Comparison of ENCODE assay signal across 8 cellular contexts in the genomic region with DNA sequence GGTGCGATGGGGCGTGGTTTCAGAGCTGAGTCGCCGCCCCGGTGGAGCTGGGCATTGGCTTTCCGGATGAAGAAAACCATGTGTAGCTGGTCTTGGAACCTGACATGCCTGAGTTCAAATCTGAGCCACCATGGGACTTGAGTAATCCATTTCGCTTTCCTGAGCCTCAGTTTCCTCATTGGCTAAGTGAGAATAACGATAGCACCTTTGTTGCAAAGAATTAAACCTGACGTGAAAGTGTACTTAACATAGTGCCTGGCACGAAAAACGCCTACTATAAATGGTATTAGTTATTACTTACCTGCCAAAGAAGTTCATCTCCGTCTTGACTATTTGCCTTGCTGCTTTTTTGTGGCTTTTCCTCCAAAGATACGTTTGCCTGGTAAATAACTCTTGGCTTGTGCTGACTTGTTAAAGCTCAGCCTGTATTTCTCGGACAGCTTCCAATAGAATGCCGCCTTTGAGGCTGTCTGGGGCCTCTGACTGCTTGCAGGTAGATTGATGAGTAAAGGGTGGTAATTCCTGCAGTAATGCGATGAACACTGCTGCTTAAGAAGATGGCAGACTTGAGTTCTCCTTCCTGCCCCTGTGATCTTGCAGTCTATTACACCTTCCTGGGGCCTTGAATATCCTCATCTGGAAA. TPM values are rescaled to one million over a fixed set of nuclear protein-coding genes. Genes with fewer than 3 reads are reported as not detected.
DNase-seq lines count a peak whose midpoint lies in the region; ATAC-seq and TF ChIP-seq lines count a peak whose summit lies in the region.

No MANE protein-coding gene starts in this region.

- H3K4me1 ChIP-seq in BLaER1 treated with 17β-estradiol and CSF1 and Interleukin-3, amounts not matched to agents 10 nM and 100 nM, result peaks cover 19 to 64% (median 50%) of the 10 kb centered on the region in 10 experiments
- H3K4me1 ChIP-seq in HCT116 (ENCODE audit: control insufficient read depth in 1 of 2, insufficient read depth in 2 of 2, low read length in 2 of 2) (peaks cover 4 to 16% of the 10 kb centered on the region in 2 experiments; a peak in 3 of 4 replicates), ascending aorta (peaks cover 3 to 11% of the 10 kb centered on the region in 2 donors), mononuclear cell (ENCODE audit: insufficient read depth, low read length) (peaks cover 20% of the 10 kb centered on the region)

- TF ChIP-seq CTCF in HCT116 (IDR thresholded peaks at IDR 0.05 in 2 of 3, conservative IDR thresholded peaks at IDR 0.05 in 1 of 3; ENCODE audit: borderline replicate concordance in 1 of 3, insufficient read depth in 1 of 3, low read depth in 2 of 3, low read length in 2 of 3), result no peak
- no peak for TF ChIP-seq CTCF in ascending aorta (IDR thresholded peaks at IDR 0.05)

- TSS peak; percentile 61 for BruUV-seq in HCT116 (replicated peaks; lab: Mats Ljungman, UMichigan)

- POLR2A ChIA-PET in HCT116 (lab: Charles Lee), result interaction anchor here (0.6 kb wide), 1 partner anchor 222 kb away, joined by 4 read pairs; no protein-coding TSS in a partner anchor

- peak; percentile 6; the same call in 1 of the 2 replicates for ATAC-seq in HCT116
- ATAC-seq in HG03439 (IDR thresholded peaks at IDR 0.05; ENCODE audit: unreplicated experiment), result no peak
- ATAC-seq in HG02973 (IDR thresholded peaks at IDR 0.05; ENCODE audit: unreplicated experiment), result no peak

- peaks cover 0 to 45% (median 25%) of the 10 kb centered on the region in 11 experiments; a peak in 19 of 22 replicates for H3K36me3 ChIP-seq in BLaER1 treated with 17β-estradiol and CSF1 and Interleukin-3, amounts not matched to agents 10 nM and 100 nM
- H3K36me3 ChIP-seq in HCT116 (ENCODE audit: control insufficient read depth in 1 of 2, insufficient read depth in 2 of 2, low read length in 2 of 2) (peaks cover 7 to 18% of the 10 kb centered on the region in 2 experiments; a peak in 3 of 4 replicates), ascending aorta (no peaks in the 10 kb centered on the region)

- H3K4me2 ChIP-seq in BLaER1 treated with 17β-estradiol and CSF1 and Interleukin-3, amounts not matched to agents 10 nM and 100 nM, result peak overlapping the region; percentile 81 to 96 (median 90)
- peak overlapping the region; percentile 87 for H3K4me2 ChIP-seq in HCT116 (ENCODE audit: low read length)

- no peak for DNase-seq in HCT116 (ENCODE audit: low read depth, low spot score)
- DNase-seq in ascending aorta (ENCODE audit: low spot score in 2 of 2), result no peak
- DNase-seq in NCI-H524 treated with DMSO at 0.1 percent for 48 hours (lab: John Stamatoyannopoulos, UW), result no peak
- no peak for DNase-seq in LoVo (ENCODE audit: low spot score)

- no peaks in the 10 kb centered on the region for H3K9me2 ChIP-seq in HCT116 (ENCODE audit: insufficient read depth)

- TF ChIP-seq POLR2A in HCT116 (IDR thresholded peaks at IDR 0.05; ENCODE audit: borderline replicate concordance, extremely low read depth, insufficient read depth, insufficient read length), result no peak

- H2AFZ ChIP-seq in HCT116 (ENCODE audit: low read depth, low read length, poor library complexity, severe bottlenecking), result no peak overlapping the region

- RAD21 ChIA-PET in HCT116 (lab: Charles Lee; ENCODE audit: low non-redundant PET in 1 of 2, low total read pairs in 2 of 2, uncharacterized antibody in 2 of 2, unreplicated experiment in 2 of 2), result no interaction called here

- H3K9ac ChIP-seq in BLaER1 treated with 17β-estradiol and CSF1 and Interleukin-3, amounts not matched to agents 10 nM and 100 nM, result peak overlapping the region in 10 of 11 experiments; percentile 53 to 99 (median 97); a peak in 21 of 22 replicates
- peak overlapping the region; percentile 98 for H3K9ac ChIP-seq in HCT116 (ENCODE audit: low read length)

- peak overlapping the region; percentile 69 to 91 (median 84) for H3K4me3 ChIP-seq in BLaER1 treated with 17β-estradiol and CSF1 and Interleukin-3, amounts not matched to agents 10 nM and 100 nM
- H3K4me3 ChIP-seq in HCT116 (replicated peaks in 1 of 2; ENCODE audit: low read depth in 1 of 2, low read length in 2 of 2) (peak overlapping the region; percentile 85 to 89), ascending aorta (peak overlapping the region; percentile 59 to 76), mononuclear cell (ENCODE audit: low read length) (peak overlapping the region; percentile 30)

- H3K79me2 ChIP-seq in HCT116 (ENCODE audit: insufficient read depth, low read length), result peaks cover 60% of the 10 kb centered on the region

- intact Hi-C loops in HCT116 (cut with micrococcal nuclease) (loop anchor here (10.0 kb wide), 1 partner anchor 331 kb away; no protein-coding TSS in a partner anchor), ascending aorta (cut with DNase I) (no loop called here)

- H4K20me1 ChIP-seq in BLaER1 treated with 17β-estradiol and CSF1 and Interleukin-3, amounts not matched to agents 10 nM and 100 nM, result peaks cover 0 to 53% (median 49%) of the 10 kb centered on the region in 11 experiments; a peak in 15 of 22 replicates
- H4K20me1 ChIP-seq in HCT116 (ENCODE audit: insufficient read depth), result peaks cover 7% of the 10 kb centered on the region; the same call in 1 of the 2 replicates

- CTCF ChIA-PET in HCT116 (lab: Charles Lee), result no interaction called here

- H3K9me3 ChIP-seq in BLaER1 treated with 17β-estradiol and CSF1 and Interleukin-3, amounts not matched to agents 10 nM and 100 nM (replicated peaks in 1 of 11), result peaks cover 0 to 11% (median 6%) of the 10 kb centered on the region in 11 experiments; a peak in 11 of 22 replicates
- H3K9me3 ChIP-seq in HCT116 (ENCODE audit: control insufficient read depth in 1 of 2, insufficient read depth in 1 of 2, low read depth in 1 of 2, low read length in 2 of 2) (no peaks in the 10 kb centered on the region), ascending aorta (no peaks in the 10 kb centered on the region), mononuclear cell (ENCODE audit: low read depth, low read length) (no peaks in the 10 kb centered on the region)

- no peak for TF ChIP-seq RAD21 in HCT116 (IDR thresholded peaks at IDR 0.05; ENCODE audit: low read depth)

- H3K27me3 ChIP-seq in BLaER1 treated with 17β-estradiol and CSF1 and Interleukin-3, amounts not matched to agents 10 nM and 100 nM, result no peaks in the 10 kb centered on the region
- H3K27me3 ChIP-seq in HCT116 (ENCODE audit: insufficient read depth, low read length) (no peaks in the 10 kb centered on the region), ascending aorta (peaks cover 12% of the 10 kb centered on the region), mononuclear cell (ENCODE audit: insufficient read depth, low read length) (peaks cover 16% of the 10 kb centered on the region)

- peak overlapping the region in 9 of 11 experiments; percentile 93 to 100 (median 99); a peak in 19 of 22 replicates for H3K27ac ChIP-seq in BLaER1 treated with 17β-estradiol and CSF1 and Interleukin-3, amounts not matched to agents 10 nM and 100 nM
- H3K27ac ChIP-seq in HCT116 (ENCODE audit: low read depth, low read length) (peak overlapping the region; percentile 5), ascending aorta (no peak overlapping the region)

TF ChIP-seq in HCT116, 20 proteins besides CTCF, POLR2A, EP300 and RAD21:
- TF ChIP-seq EGR1 (IDR thresholded peaks at IDR 0.05; ENCODE audit: low read depth) (peak; percentile 56; the same call in 1 of the 2 replicates), YY1 (IDR thresholded peaks at IDR 0.05; ENCODE audit: extremely low read depth, insufficient replicate concordance, low read depth, low read length) (no peak), ELF1 (IDR thresholded peaks at IDR 0.05; ENCODE audit: borderline replicate concordance, low read depth) (no peak)

RNA-seq across cellular contexts. Expression of gene CDCA7, which starts 1.3 kb away (rescaled TPM):
- total RNA-seq in HCT116 (2021; ENCODE audit: unreplicated experiment), result 57.9 TPM
- polyA plus RNA-seq in HCT116 (2012), result 12.9 and 20.0 TPM in 2 replicates
- total RNA-seq in ascending aorta, result not detected
- total RNA-seq in mononuclear cell, result 2.3 TPM

Comparison
In these comparisons a context has a peak if more than half of its experiments do, and no peak if none do; other contexts are left out.
1. H3K27ac ChIP-seq: peak in BLaER1 treated with 17β-estradiol and CSF1 and Interleukin-3, amounts not matched to agents 10 nM and 100 nM (9 of 11) and HCT116 (single experiment); none in ascending aorta (0 of 2).
2. H3K4me3 ChIP-seq: peak in every context shown above with its lines; median percentile 87 in HCT116; 84 in BLaER1 treated with 17β-estradiol and CSF1 and Interleukin-3, amounts not matched to agents 10 nM and 100 nM; 68 in ascending aorta; 30 in mononuclear cell.
3. RNA of gene CDCA7, which starts 1.3 kb away (total RNA-seq): 57.9 TPM in HCT116 (single experiment); 2.3 TPM in mononuclear cell (single experiment) and not detected in ascending aorta (single experiment); every median in the first group is over 10 times any median in the second.